ENCODE assay signal across 9 cellular contexts in the genomic region with DNA sequence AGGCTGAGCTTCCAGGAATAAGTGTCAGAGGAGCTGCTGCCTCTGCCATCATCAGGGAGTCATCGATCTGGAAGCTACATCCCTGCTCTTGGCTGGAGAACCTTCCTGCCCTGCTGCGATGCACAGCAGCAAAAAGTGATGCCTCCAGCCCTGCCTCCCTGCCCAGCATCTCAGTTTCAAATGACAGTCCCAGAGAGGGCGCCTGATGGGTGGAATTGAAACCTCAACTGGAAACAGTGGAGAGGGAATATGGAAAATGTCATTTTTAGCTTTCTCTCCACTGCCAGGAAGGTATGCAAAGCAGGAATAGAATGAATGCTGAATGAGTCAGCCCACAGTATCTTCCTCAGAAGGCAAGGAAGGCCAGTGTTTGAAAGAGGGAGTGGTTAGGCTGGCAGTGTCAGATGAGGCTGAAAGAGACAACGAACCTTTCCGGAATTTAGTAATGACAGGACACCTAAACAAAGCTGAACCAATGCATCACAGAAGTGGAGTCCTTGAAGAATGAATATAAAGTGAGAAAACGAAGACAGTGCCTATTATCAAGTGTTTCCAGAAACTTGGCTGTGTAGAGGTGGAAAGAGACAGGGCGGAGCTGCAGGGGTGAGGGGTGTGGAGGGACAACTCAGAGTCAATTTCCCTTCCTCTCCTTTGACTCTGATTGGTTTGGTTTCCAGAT.
DNase-seq lines count a peak whose midpoint lies in the region; ATAC-seq and TF ChIP-seq lines count a peak whose summit lies in the region.
"Had no signal": no experiment of that assay in that cellular context is flagged by ENCODE, and none has a peak within 500 bp of the region (broad histone marks: within the 10 kb centered on the region; RNA-seq: fewer than 3 reads in every experiment).

No MANE protein-coding gene starts in this region.

- H3K9me3 ChIP-seq in hepatocyte (ENCODE audit: low read depth) (peaks cover 6% of the 10 kb centered on the region), prostate gland (no peaks in the 10 kb centered on the region), upper lobe of right lung (no peaks in the 10 kb centered on the region)

- no peaks in the 10 kb centered on the region for H4K20me1 ChIP-seq in hepatocyte (ENCODE audit: insufficient read depth, poor library complexity, severe bottlenecking)

- H3K27ac ChIP-seq in hepatocyte (peak overlapping the region; percentile 55), prostate gland (no peak overlapping the region), upper lobe of right lung (no peak overlapping the region)

- ATAC-seq in upper lobe of right lung: no peak

- H3K4me3 ChIP-seq in HFF-Myc (replicated peaks; ENCODE audit: low read depth, low read length) (peak overlapping the region; percentile 37), hepatocyte (no peak overlapping the region), prostate gland (no peak overlapping the region), upper lobe of right lung (no peak overlapping the region)

- no peaks in the 10 kb centered on the region for H3K79me2 ChIP-seq in hepatocyte

- H3K27me3 ChIP-seq in hepatocyte (no peaks in the 10 kb centered on the region), prostate gland (replicated peaks; ENCODE audit: insufficient read depth) (no peaks in the 10 kb centered on the region), upper lobe of right lung (no peaks in the 10 kb centered on the region)

- intact Hi-C loops in prostate gland (cut with DNase I) (no loop called here), upper lobe of right lung (cut with DNase I) (no loop called here)

- no peak for TF ChIP-seq POLR2A in prostate gland (IDR thresholded peaks at IDR 0.05)

- peaks cover 8% of the 10 kb centered on the region for H3K4me1 ChIP-seq in hepatocyte (ENCODE audit: insufficient read depth)
- no peaks in the 10 kb centered on the region for H3K4me1 ChIP-seq in prostate gland (replicated peaks)
- H3K4me1 ChIP-seq in upper lobe of right lung: no peaks in the 10 kb centered on the region

- H3K9me2 ChIP-seq in hepatocyte (replicated peaks; ENCODE audit: insufficient read depth): no peaks in the 10 kb centered on the region

- DNase-seq in A172 (ENCODE audit: low spot score) (peak; percentile 97), HFF-Myc (ENCODE audit: extremely low read depth, low read depth) (peak; percentile 86), T1000 (lab: John Stamatoyannopoulos, UW) (peak; percentile 42), hepatocyte (ENCODE audit: low spot score) (peak; percentile 56), activated T-cell treated with anti-CD3 and anti-CD28 coated beads for 4 hours (no peak), prostate gland (ENCODE audit: low spot score) (no peak), upper lobe of right lung (no peak)
- no peak for DNase-seq in activated CD4-positive, alpha-beta T cell treated with anti-CD3 and anti-CD28 coated beads, Interleukin-2, amount 50 U/mL, for 1 hour
- DNase-seq: NCI-H146 had no signal

- TF ChIP-seq CTCF in HFF-Myc (IDR thresholded peaks at IDR 0.05; ENCODE audit: low read depth, low read length, missing control alignments) (no peak), hepatocyte (IDR thresholded peaks at IDR 0.05; ENCODE audit: poor library complexity) (no peak), prostate gland (IDR thresholded peaks at IDR 0.05) (no peak), upper lobe of right lung (IDR thresholded peaks at IDR 0.05) (no peak)

- H3K4me2 ChIP-seq in hepatocyte: peak overlapping the region; percentile 37

- no peak overlapping the region for H2AFZ ChIP-seq in hepatocyte

- WGBS in hepatocyte (ENCODE audit: low lambda C conversion rate, missing lambda C conversion rate): 55% methylated on average over 7 of the region's 7 CpGs
- WGBS in prostate gland: 56% methylated on average over 7 of the region's 7 CpGs

- H3K36me3 ChIP-seq in hepatocyte (replicated peaks; ENCODE audit: insufficient read depth, low read depth) (no peaks in the 10 kb centered on the region), prostate gland (no peaks in the 10 kb centered on the region), upper lobe of right lung (no peaks in the 10 kb centered on the region)

Comparison
In these comparisons a context has a peak if more than half of its experiments do, and no peak if none do; other contexts are left out.
1. DNase-seq: peak in A172 (single experiment), HFF-Myc (single experiment), T1000 (single experiment) and hepatocyte (single experiment); none in activated T-cell treated with anti-CD3 and anti-CD28 coated beads for 4 hours (single experiment), activated CD4-positive, alpha-beta T cell treated with anti-CD3 and anti-CD28 coated beads, Interleukin-2, amount 50 U/mL, for 1 hour (single experiment), prostate gland (single experiment) and upper lobe of right lung (single experiment).